ENCODE assay signal across 9 cellular contexts in genomic region chr20:3798405-3798768, GRCh38. TPM values are rescaled to one million over a fixed set of nuclear protein-coding genes. Genes with fewer than 3 reads are reported as not detected.
DNase-seq lines count a peak whose midpoint lies in the region; ATAC-seq, FAIRE-seq and TF ChIP-seq lines count a peak whose summit lies in the region.
"Had no signal": no experiment of that assay in that cellular context is flagged by ENCODE, and none has a peak within 500 bp of the region (broad histone marks: within the 10 kb centered on the region; RNA-seq: fewer than 3 reads in every experiment).

No MANE protein-coding gene starts in this region.

- H3K36me3 Mint-ChIP-seq in activated CD4-positive, alpha-beta T cell treated with anti-CD3 and anti-CD28 coated beads, Interleukin-2, amount 10 ng/mL, durations not matched to agents 7 days and 5 days (ENCODE audit: low read depth): peaks cover 72% of the 10 kb centered on the region
- H3K36me3 Mint-ChIP-seq in activated T-helper 17 cell treated with anti-CD3 and anti-CD28 coated beads, Interleukin-2, amount 50 U/mL, for 72 hours (ENCODE audit: low read depth): peaks cover 75% of the 10 kb centered on the region

- H3K4me1 ChIP-seq in kidney (ENCODE audit: control insufficient read depth in 1 of 2, insufficient read depth in 1 of 2, low read depth in 1 of 2, low read length in 2 of 2): peaks cover 0 to 16% of the 10 kb centered on the region in 2 donors

- no peak overlapping the region for H3K9ac ChIP-seq in kidney (ENCODE audit: low read length in 2 of 2)

- CTCF ChIA-PET in activated CD4-positive, alpha-beta T cell treated with anti-CD3 and anti-CD28 coated beads, Interleukin-2, amount 10 ng/mL, durations not matched to agents 7 days and 5 days (lab: Charles Lee): interaction anchor here (8.3 kb wide), 1 partner anchor 18 kb away, joined by 94 read pairs; the partner anchor contains the start of gene AP5S1

- peak overlapping the region; percentile 92 for H3K27ac Mint-ChIP-seq in activated CD4-positive, alpha-beta T cell treated with anti-CD3 and anti-CD28 coated beads, Interleukin-2, amount 10 ng/mL, durations not matched to agents 7 days and 5 days
- peak overlapping the region; percentile 98 for H3K27ac Mint-ChIP-seq in activated T-helper 17 cell treated with anti-CD3 and anti-CD28 coated beads, Interleukin-2, amount 50 U/mL, for 72 hours
- H3K27ac Mint-ChIP-seq in stimulated activated naive CD8-positive, alpha-beta T cell treated with anti-CD3 and anti-CD28 coated beads, Interleukin-15, amount 100 ng/mL, for 72 hours: peak overlapping the region in 1 of 2 donors; percentile 80

- no peak for ATAC-seq in activated T-helper 17 cell treated with anti-CD3 and anti-CD28 coated beads, Interleukin-2, amount 50 U/mL, for 72 hours (replicated peaks)
- no peak for ATAC-seq in stimulated activated naive CD8-positive, alpha-beta T cell treated with anti-CD3 and anti-CD28 coated beads, Interleukin-15, amount 100 ng/mL, for 72 hours
- ATAC-seq in HG03039 (IDR thresholded peaks at IDR 0.05; ENCODE audit: unreplicated experiment): no peak

- H3K9me3 ChIP-seq in kidney (ENCODE audit: control insufficient read depth in 1 of 2, low read length in 2 of 2): no peaks in the 10 kb centered on the region

- FAIRE-seq in kidney (lab: Jason Lieb, UNC): no peak

- no peaks in the 10 kb centered on the region for H3K9me3 Mint-ChIP-seq in activated CD4-positive, alpha-beta T cell treated with anti-CD3 and anti-CD28 coated beads, Interleukin-2, amount 10 ng/mL, durations not matched to agents 7 days and 5 days
- H3K9me3 Mint-ChIP-seq in activated T-helper 17 cell treated with anti-CD3 and anti-CD28 coated beads, Interleukin-2, amount 50 U/mL, for 72 hours: no peaks in the 10 kb centered on the region
- H3K9me3 Mint-ChIP-seq in stimulated activated naive CD8-positive, alpha-beta T cell treated with anti-CD3 and anti-CD28 coated beads, Interleukin-15, amount 100 ng/mL, for 72 hours: no peaks in the 10 kb centered on the region

- DNase-seq in activated CD4-positive, alpha-beta T cell treated with anti-CD3 and anti-CD28 coated beads, Interleukin-2, amount 10 ng/mL, durations not matched to agents 7 days and 5 days: no peak
- DNase-seq in activated CD4-positive, alpha-beta T cell treated with anti-CD3 and anti-CD28 coated beads, Interleukin-2, amount 50 U/mL, for 1 hour: no peak
- DNase-seq in kidney (peak; percentile 39), NCI-H748 treated with DMSO at 0.1 percent for 48 hours (lab: John Stamatoyannopoulos, UW) (no peak), iPS-NIHi11 (ENCODE audit: low spot score) (no peak)
- DNase-seq in stimulated activated naive CD8-positive, alpha-beta T cell treated with anti-CD3 and anti-CD28 coated beads, Interleukin-15, amount 100 ng/mL, for 72 hours: no peak
- DNase-seq: SW 1271 had no signal

- intact Hi-C loops in kidney (cut with DNase I): no loop called here

- H3K36me3 ChIP-seq in kidney (ENCODE audit: control insufficient read depth in 1 of 2, insufficient read depth in 2 of 2, low read length in 2 of 2): peaks cover 0 to 6% of the 10 kb centered on the region in 2 donors

- H3K4me3 Mint-ChIP-seq in activated CD4-positive, alpha-beta T cell treated with anti-CD3 and anti-CD28 coated beads, Interleukin-2, amount 10 ng/mL, durations not matched to agents 7 days and 5 days: peak overlapping the region; percentile 92
- peak overlapping the region; percentile 100 for H3K4me3 Mint-ChIP-seq in activated T-helper 17 cell treated with anti-CD3 and anti-CD28 coated beads, Interleukin-2, amount 50 U/mL, for 72 hours
- H3K4me3 Mint-ChIP-seq in stimulated activated naive CD8-positive, alpha-beta T cell treated with anti-CD3 and anti-CD28 coated beads, Interleukin-15, amount 100 ng/mL, for 72 hours: peak overlapping the region; percentile 86 to 93

- no peaks in the 10 kb centered on the region for H3K27me3 Mint-ChIP-seq in activated CD4-positive, alpha-beta T cell treated with anti-CD3 and anti-CD28 coated beads, Interleukin-2, amount 10 ng/mL, durations not matched to agents 7 days and 5 days
- no peaks in the 10 kb centered on the region for H3K27me3 Mint-ChIP-seq in activated T-helper 17 cell treated with anti-CD3 and anti-CD28 coated beads, Interleukin-2, amount 50 U/mL, for 72 hours
- H3K27me3 Mint-ChIP-seq in stimulated activated naive CD8-positive, alpha-beta T cell treated with anti-CD3 and anti-CD28 coated beads, Interleukin-15, amount 100 ng/mL, for 72 hours: no peaks in the 10 kb centered on the region

- H3K4me1 Mint-ChIP-seq in activated CD4-positive, alpha-beta T cell treated with anti-CD3 and anti-CD28 coated beads, Interleukin-2, amount 10 ng/mL, durations not matched to agents 7 days and 5 days: peaks cover 64% of the 10 kb centered on the region
- peaks cover 37% of the 10 kb centered on the region for H3K4me1 Mint-ChIP-seq in activated T-helper 17 cell treated with anti-CD3 and anti-CD28 coated beads, Interleukin-2, amount 50 U/mL, for 72 hours
- peaks cover 70% of the 10 kb centered on the region for H3K4me1 Mint-ChIP-seq in stimulated activated naive CD8-positive, alpha-beta T cell treated with anti-CD3 and anti-CD28 coated beads, Interleukin-15, amount 100 ng/mL, for 72 hours

- no peak for TF ChIP-seq CTCF in kidney (IDR thresholded peaks at IDR 0.05; ENCODE audit: borderline replicate concordance, extremely low read depth, insufficient read depth)

- no peak overlapping the region for H3K4me3 ChIP-seq in kidney (ENCODE audit: low read length in 2 of 2)

- no peak overlapping the region for H3K27ac ChIP-seq in kidney (ENCODE audit: low read depth in 2 of 2, low read length in 2 of 2)

- POLR2A ChIA-PET in activated CD4-positive, alpha-beta T cell treated with anti-CD3 and anti-CD28 coated beads, Interleukin-2, amount 10 ng/mL, durations not matched to agents 7 days and 5 days (lab: Charles Lee): no interaction called here

RNA-seq across cellular contexts. Expression of gene CDC25B, which starts 2.3 kb away (rescaled TPM):
- 100 to 1,000 TPM; 403 to 429 TPM for total RNA-seq in activated CD4-positive, alpha-beta T cell treated with anti-CD3 and anti-CD28 coated beads, Interleukin-2, amount 10 ng/mL, durations not matched to agents 7 days and 5 days
- 100 to 1,000 TPM in 1 of 2 donors, 10 to 100 TPM in 1; 86.7 to 117 TPM for total RNA-seq in activated T-helper 17 cell treated with anti-CD3 and anti-CD28 coated beads, Interleukin-2, amount 50 U/mL, for 72 hours
- total RNA-seq in kidney: 40.3 TPM
- polyA plus RNA-seq in kidney (ENCODE audit: insufficient read depth, low read depth, low replicate concordance): 24.1 TPM

RNA-seq across cellular contexts. Expression of gene CENPB, which starts 11.8 kb away (rescaled TPM):
- total RNA-seq in activated CD4-positive, alpha-beta T cell treated with anti-CD3 and anti-CD28 coated beads, Interleukin-2, amount 10 ng/mL, durations not matched to agents 7 days and 5 days: 10 to 100 TPM; 77.8 to 85.6 TPM
- 10 to 100 TPM; 42.3 to 82.1 TPM for total RNA-seq in activated T-helper 17 cell treated with anti-CD3 and anti-CD28 coated beads, Interleukin-2, amount 50 U/mL, for 72 hours
- total RNA-seq in kidney: 99.8 TPM
- 56.2 TPM for polyA plus RNA-seq in kidney (ENCODE audit: insufficient read depth, low read depth, low replicate concordance)

RNA-seq across cellular contexts. Expression of gene SPEF1, which starts 17.1 kb away (rescaled TPM):
- under 1 TPM; 0.17 to 0.21 TPM for total RNA-seq in activated CD4-positive, alpha-beta T cell treated with anti-CD3 and anti-CD28 coated beads, Interleukin-2, amount 10 ng/mL, durations not matched to agents 7 days and 5 days
- total RNA-seq in activated T-helper 17 cell treated with anti-CD3 and anti-CD28 coated beads, Interleukin-2, amount 50 U/mL, for 72 hours: under 1 TPM; 0.24 TPM
- 3.4 TPM for total RNA-seq in kidney
- polyA plus RNA-seq in kidney (ENCODE audit: insufficient read depth, low read depth, low replicate concordance): 3.8 TPM

RNA-seq across cellular contexts. Expression of gene AP5S1, which starts 22.0 kb away (rescaled TPM):
- 10 to 100 TPM; 16.6 to 18.2 TPM for total RNA-seq in activated CD4-positive, alpha-beta T cell treated with anti-CD3 and anti-CD28 coated beads, Interleukin-2, amount 10 ng/mL, durations not matched to agents 7 days and 5 days
- total RNA-seq in activated T-helper 17 cell treated with anti-CD3 and anti-CD28 coated beads, Interleukin-2, amount 50 U/mL, for 72 hours: 10 to 100 TPM; 10.8 to 14.8 TPM
- 19.5 TPM for total RNA-seq in kidney
- polyA plus RNA-seq in kidney (ENCODE audit: insufficient read depth, low read depth, low replicate concordance): 16.0 TPM

RNA-seq across cellular contexts. Expression of gene ADISSP, which starts 30.8 kb away (rescaled TPM):
- total RNA-seq in activated CD4-positive, alpha-beta T cell treated with anti-CD3 and anti-CD28 coated beads, Interleukin-2, amount 10 ng/mL, durations not matched to agents 7 days and 5 days: 10 to 100 TPM; 27.8 to 27.9 TPM
- total RNA-seq in activated T-helper 17 cell treated with anti-CD3 and anti-CD28 coated beads, Interleukin-2, amount 50 U/mL, for 72 hours: 10 to 100 TPM; 40.7 to 66.0 TPM
- 26.3 TPM for total RNA-seq in kidney
- polyA plus RNA-seq in kidney (ENCODE audit: insufficient read depth, low read depth, low replicate concordance): 31.8 TPM
